In the genomic region with DNA sequence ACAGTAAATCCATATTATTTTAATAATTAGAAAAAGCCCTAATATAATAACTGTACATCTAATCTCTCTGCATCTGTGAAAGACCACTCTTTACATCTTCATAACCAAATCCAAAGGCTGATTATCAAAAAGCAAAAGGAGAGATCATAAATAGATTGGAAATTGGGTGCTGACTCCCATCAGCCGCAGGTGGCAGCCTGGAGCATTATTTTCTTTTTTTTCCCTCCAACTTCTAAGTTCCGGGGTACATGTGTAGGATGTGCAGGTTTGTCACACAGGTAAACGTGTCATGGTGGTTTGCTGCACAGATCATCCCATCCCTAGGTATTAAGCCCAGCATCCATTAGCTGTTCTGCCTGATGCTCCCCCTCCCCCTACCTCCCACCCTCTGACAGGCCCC, we compare ENCODE assay signal across 35 cellular contexts.
"Had no signal": no experiment of that assay in that cellular context is flagged by ENCODE, and none has a peak within 500 bp of the region (broad histone marks: within the 10 kb centered on the region; RNA-seq: fewer than 3 reads in every experiment).

No MANE protein-coding gene starts in this region.

- H3K9me3 Mint-ChIP-seq: activated B cell treated with CpG ODN at 0.5 μM for 24 hours; activated CD4-positive, alpha-beta memory T cell treated with anti-CD3 and anti-CD28 coated beads for 36 hours; activated CD4-positive, alpha-beta T cell treated with anti-CD3 and anti-CD28 coated beads, Interleukin-2, amount 10 ng/mL, durations not matched to agents 24 days and 14 days; activated CD8-positive, alpha-beta T cell treated with anti-CD3 and anti-CD28 coated beads for 36 hours; activated naive CD4-positive, alpha-beta T cell treated with anti-CD3 and anti-CD28 coated beads for 36 hours; activated naive CD4-positive, alpha-beta T cell treated with anti-CD3 and anti-CD28 coated beads, Interleukin-2, amount 50 U/mL, for 72 hours; activated naive CD8-positive, alpha-beta T cell treated with anti-CD3 and anti-CD28 coated beads for 36 hours; activated T-cell treated with anti-CD3 and anti-CD28 coated beads, Interleukin-2, amount 50 U/mL, for 4 hours; activated T-cell treated with anti-CD3 and anti-CD28 coated beads, Interleukin-2, amount 50 U/mL, for 72 hours; activated T-helper 1 cell treated with anti-CD3 and anti-CD28 coated beads, Interleukin-12 subunit alpha, Interleukin-12 subunit beta, Interleukin-2, Interleukin-4 antibody, amounts not matched to agents 30 ng/mL and 10 ng/mL and 1 ng/mL, durations not matched to agents 14 hours and 24 hours and 36 hours; activated T-helper 17 cell treated with anti-CD3 and anti-CD28 coated beads, Interleukin-2, amount 50 U/mL, for 72 hours; T-helper 2 cell treated with Interferon-gamma antibody and Interleukin-4, amounts not matched to agents 5 μg/mL and 100 μg/mL, for 36 hours had no signal

- H3K4me1 ChIP-seq: adrenal gland, body of pancreas, breast epithelium had no signal

- H3K27me3 Mint-ChIP-seq: activated CD4-positive, alpha-beta memory T cell treated with anti-CD3 and anti-CD28 coated beads for 36 hours; activated naive CD8-positive, alpha-beta T cell treated with anti-CD3 and anti-CD28 coated beads for 36 hours; activated T-helper 17 cell treated with anti-CD3 and anti-CD28 coated beads, Interleukin-2, amount 50 U/mL, for 72 hours had no signal

- DNase-seq: activated B cell treated with CpG ODN at 0.5 μM for 24 hours; activated CD4-positive, alpha-beta memory T cell treated with anti-CD3 and anti-CD28 coated beads for 36 hours; activated CD4-positive, alpha-beta T cell treated with anti-CD3 and anti-CD28 coated beads for 4 hours; activated CD4-positive, alpha-beta T cell treated with anti-CD3 and anti-CD28 coated beads, Interleukin-2, amount 10 ng/mL, durations not matched to agents 24 days and 14 days; activated CD4-positive, alpha-beta T cell treated with anti-CD3 and anti-CD28 coated beads, Interleukin-2, amount 50 U/mL, for 1 hour; activated CD4-positive, alpha-beta T cell treated with anti-CD3 and anti-CD28 coated beads, Interleukin-2, amount 50 U/mL, for 4 hours; activated CD4-positive, CD25-positive, alpha-beta regulatory T cell treated with anti-CD3 and anti-CD28 coated beads, Interleukin-2, amount 50 U/mL, for 72 hours; activated CD8-positive, alpha-beta memory T cell treated with anti-CD3 and anti-CD28 coated beads, Interleukin-2, amount 50 U/mL, for 4 hours; activated CD8-positive, alpha-beta T cell treated with anti-CD3 and anti-CD28 coated beads for 36 hours; activated effector memory CD4-positive, alpha-beta T cell treated with anti-CD3 and anti-CD28 coated beads, Interleukin-2, amount 50 U/mL, for 16 hours; activated gamma-delta T cell treated with Interleukin-2 at 50 U/mL for 16 hours; activated naive CD4-positive, alpha-beta T cell; activated naive CD4-positive, alpha-beta T cell treated with anti-CD3 and anti-CD28 coated beads for 36 hours; activated naive CD4-positive, alpha-beta T cell treated with anti-CD3 and anti-CD28 coated beads, Interleukin-2, amount 50 U/mL, for 16 hours; activated naive CD8-positive, alpha-beta T cell treated with anti-CD3 and anti-CD28 coated beads for 36 hours; activated T-cell treated with anti-CD3 and anti-CD28 coated beads for 4 hours; activated T-cell treated with anti-CD3 and anti-CD28 coated beads, Interleukin-2, amount 50 U/mL, for 1 hour; activated T-cell treated with anti-CD3 and anti-CD28 coated beads, Interleukin-2, amount 50 U/mL, for 4 hours; activated T-cell treated with anti-CD3 and anti-CD28 coated beads, Interleukin-2, amount 50 U/mL, for 72 hours; adrenal gland; amniotic stem cell; aorta; body of pancreas; brain microvascular endothelial cell; central memory CD4-positive, alpha-beta T cell; T-helper 2 cell; T-helper 9 cell had no signal

- FAIRE-seq: astrocyte, TTC549 had no signal

- H3K27me3 ChIP-seq: adrenal gland, body of pancreas, brain microvascular endothelial cell, breast epithelium had no signal

- H3K36me3 Mint-ChIP-seq: activated naive CD8-positive, alpha-beta T cell treated with anti-CD3 and anti-CD28 coated beads for 36 hours had no signal

- H3K36me3 ChIP-seq: breast epithelium had no signal

- H3K4me1 Mint-ChIP-seq: activated B cell treated with CpG ODN at 0.5 μM for 24 hours; activated naive CD8-positive, alpha-beta T cell treated with anti-CD3 and anti-CD28 coated beads for 36 hours; activated T-helper 17 cell treated with anti-CD3 and anti-CD28 coated beads, Interleukin-2, amount 50 U/mL, for 72 hours had no signal

- H3K27ac ChIP-seq: adrenal gland, body of pancreas, brain microvascular endothelial cell, breast epithelium, VCaP had no signal

- H3K27ac Mint-ChIP-seq: activated B cell treated with CpG ODN at 0.5 μM for 24 hours; activated CD4-positive, alpha-beta memory T cell treated with anti-CD3 and anti-CD28 coated beads for 36 hours; activated CD4-positive, alpha-beta T cell treated with anti-CD3 and anti-CD28 coated beads, Interleukin-2, amount 10 ng/mL, durations not matched to agents 24 days and 14 days; activated CD8-positive, alpha-beta T cell treated with anti-CD3 and anti-CD28 coated beads for 36 hours; activated naive CD4-positive, alpha-beta T cell treated with anti-CD3 and anti-CD28 coated beads for 36 hours; activated naive CD4-positive, alpha-beta T cell treated with anti-CD3 and anti-CD28 coated beads, Interleukin-2, amount 50 U/mL, for 72 hours; activated naive CD8-positive, alpha-beta T cell treated with anti-CD3 and anti-CD28 coated beads for 36 hours; activated T-cell treated with anti-CD3 and anti-CD28 coated beads, Interleukin-2, amount 50 U/mL, for 72 hours; activated T-helper 1 cell treated with anti-CD3 and anti-CD28 coated beads, Interleukin-12 subunit alpha, Interleukin-12 subunit beta, Interleukin-2, Interleukin-4 antibody, amounts not matched to agents 30 ng/mL and 10 ng/mL and 1 ng/mL, durations not matched to agents 14 hours and 24 hours and 36 hours; activated T-helper 17 cell treated with anti-CD3 and anti-CD28 coated beads, Interleukin-2, amount 50 U/mL, for 72 hours; T-helper 2 cell treated with Interferon-gamma antibody and Interleukin-4, amounts not matched to agents 5 μg/mL and 100 μg/mL, for 36 hours had no signal

- ATAC-seq: activated T-cell treated with anti-CD3 and anti-CD28 coated beads, Interleukin-2, amount 50 U/mL, for 4 hours; activated T-helper 17 cell treated with anti-CD3 and anti-CD28 coated beads, Interleukin-2, amount 50 U/mL, for 72 hours had no signal

- H3K4me3 ChIP-seq: adrenal gland, body of pancreas, breast epithelium had no signal

- H3K9me3 ChIP-seq: adrenal gland, body of pancreas, breast epithelium had no signal

- H3K4me3 Mint-ChIP-seq: activated B cell treated with CpG ODN at 0.5 μM for 24 hours; activated CD4-positive, alpha-beta memory T cell treated with anti-CD3 and anti-CD28 coated beads for 36 hours; activated CD4-positive, alpha-beta T cell treated with anti-CD3 and anti-CD28 coated beads, Interleukin-2, amount 10 ng/mL, durations not matched to agents 24 days and 14 days; activated CD8-positive, alpha-beta T cell treated with anti-CD3 and anti-CD28 coated beads for 36 hours; activated naive CD4-positive, alpha-beta T cell treated with anti-CD3 and anti-CD28 coated beads for 36 hours; activated naive CD8-positive, alpha-beta T cell treated with anti-CD3 and anti-CD28 coated beads for 36 hours; activated T-cell treated with anti-CD3 and anti-CD28 coated beads, Interleukin-2, amount 50 U/mL, for 4 hours; activated T-cell treated with anti-CD3 and anti-CD28 coated beads, Interleukin-2, amount 50 U/mL, for 72 hours; activated T-helper 1 cell treated with anti-CD3 and anti-CD28 coated beads, Interleukin-12 subunit alpha, Interleukin-12 subunit beta, Interleukin-2, Interleukin-4 antibody, amounts not matched to agents 30 ng/mL and 10 ng/mL and 1 ng/mL, durations not matched to agents 14 hours and 24 hours and 36 hours; activated T-helper 17 cell treated with anti-CD3 and anti-CD28 coated beads, Interleukin-2, amount 50 U/mL, for 72 hours; T-helper 2 cell treated with Interferon-gamma antibody and Interleukin-4, amounts not matched to agents 5 μg/mL and 100 μg/mL, for 36 hours had no signal
